19 cellular contexts compared by ENCODE assay signal in the genomic region with DNA sequence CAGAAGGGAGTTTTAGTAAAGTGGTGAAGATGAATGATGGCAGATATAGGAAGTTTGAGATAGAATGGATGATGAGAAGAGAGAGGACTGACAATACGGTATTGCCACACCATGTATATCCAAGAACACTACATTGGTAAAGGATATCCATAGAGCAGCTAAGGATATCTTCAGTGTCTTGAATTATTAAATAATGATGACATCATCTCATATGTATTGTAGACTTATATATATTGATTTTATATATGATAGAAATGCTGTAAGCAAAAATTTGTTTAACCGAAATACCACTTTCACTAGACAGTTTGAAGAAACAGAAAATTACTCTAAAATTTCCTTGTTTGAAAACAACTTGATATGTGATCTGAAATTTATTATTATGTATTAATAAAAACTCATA.
"Had no signal": no experiment of that assay in that cellular context is flagged by ENCODE, and none has a peak within 500 bp of the region (broad histone marks: within the 10 kb centered on the region; RNA-seq: fewer than 3 reads in every experiment).

No MANE protein-coding gene starts in this region.

- H3K4me1 Mint-ChIP-seq: nephron progenitor cell had no signal

- H3K9me3 Mint-ChIP-seq: activated T-cell treated with anti-CD3 and anti-CD28 coated beads, Interleukin-2, amount 50 U/mL, for 4 hours; dendritic cell treated with granulocyte-macrophage colony-stimulating factor and Interleukin-4, amounts not matched to agents 40 ng/mL and 50 ng/mL, for 4 days; memory B cell; nephron progenitor cell; T-cell had no signal

- H3K4me1 ChIP-seq: pancreas, psoas muscle, suprapubic skin, tibial nerve had no signal

- H3K27me3 Mint-ChIP-seq: dendritic cell treated with granulocyte-macrophage colony-stimulating factor and Interleukin-4, amounts not matched to agents 40 ng/mL and 50 ng/mL, for 4 days; memory B cell; T-cell had no signal

- H3K4me3 ChIP-seq: pancreas, psoas muscle, stomach, suprapubic skin, tibial nerve had no signal

- H3K9me3 ChIP-seq: pancreas, psoas muscle, stomach, suprapubic skin, tibial nerve had no signal

- H3K27me3 ChIP-seq: foreskin keratinocyte, pancreas, stomach, suprapubic skin, tibial nerve had no signal

- H3K27ac ChIP-seq: foreskin keratinocyte, pancreas, psoas muscle, stomach, suprapubic skin, tibial nerve had no signal

- ATAC-seq: activated T-cell treated with anti-CD3 and anti-CD28 coated beads, Interleukin-2, amount 50 U/mL, for 4 hours; foreskin keratinocyte; pancreas; psoas muscle; right cardiac atrium; T-cell had no signal

- DNase-seq: activated CD8-positive, alpha-beta memory T cell treated with anti-CD3 and anti-CD28 coated beads, Interleukin-2, amount 50 U/mL, for 48 hours; activated naive CD4-positive, alpha-beta T cell treated with Interleukin-2 at 50 U/mL for 16 hours; activated T-cell treated with anti-CD3 and anti-CD28 coated beads, Interleukin-2, amount 50 U/mL, for 4 hours; effector CD4-positive, alpha-beta T cell; foreskin keratinocyte; glutamatergic neuron; hippocampal formation; nephron progenitor cell; pancreas; psoas muscle; right cardiac atrium; stimulated activated CD4-positive, alpha-beta T cell treated with anti-CD3 and anti-CD28 coated beads, Interleukin-12 subunit alpha, Interleukin-12 subunit beta, amount 100 ng/mL, for 4 hours; stomach; T-cell; T-helper 9 cell had no signal

- H3K27ac Mint-ChIP-seq: dendritic cell treated with granulocyte-macrophage colony-stimulating factor and Interleukin-4, amounts not matched to agents 40 ng/mL and 50 ng/mL, for 4 days had no signal

- H3K4me3 Mint-ChIP-seq: activated T-cell treated with anti-CD3 and anti-CD28 coated beads, Interleukin-2, amount 50 U/mL, for 4 hours; dendritic cell treated with granulocyte-macrophage colony-stimulating factor and Interleukin-4, amounts not matched to agents 40 ng/mL and 50 ng/mL, for 4 days; memory B cell; nephron progenitor cell; T-cell had no signal

- H3K36me3 ChIP-seq: pancreas had no signal
